1 cellular context compared by ENCODE assay signal in the genomic region with DNA sequence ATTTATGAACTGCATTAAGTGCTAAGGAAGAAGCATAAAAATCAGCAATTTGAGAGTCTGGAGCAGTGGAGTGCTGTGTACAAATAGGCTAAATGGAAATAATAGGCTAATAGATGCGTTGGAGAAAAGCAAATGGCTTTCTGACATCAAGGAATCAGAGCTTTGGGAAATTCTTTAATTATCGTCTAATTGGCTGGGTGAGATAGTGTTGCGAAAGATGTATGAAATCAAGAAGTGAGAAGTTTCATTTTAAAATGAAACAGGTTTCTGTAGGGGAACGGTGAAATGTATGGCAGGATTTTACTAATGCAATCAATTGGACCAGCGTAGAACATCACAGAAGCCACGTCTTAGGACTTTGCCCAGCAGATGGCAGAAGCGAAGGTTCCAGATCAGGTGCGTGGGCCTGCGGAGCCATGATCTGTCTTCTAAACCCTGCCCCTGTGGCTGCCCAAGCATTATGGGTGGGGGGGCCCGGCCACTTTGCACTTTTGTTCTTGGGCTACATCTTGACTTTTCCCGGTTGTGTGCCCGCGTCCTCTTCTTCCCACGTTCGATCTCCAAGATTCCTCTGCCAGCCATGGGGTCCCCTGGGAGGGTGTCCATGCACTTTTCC.
TF ChIP-seq lines count a peak whose summit lies in the region.

No MANE protein-coding gene starts in this region.

TF ChIP-seq in H1, 55 proteins besides CTCF, POLR2A, EP300 and RAD21 (continued from another document):
- no peak for TF ChIP-seq CEBPB (IDR thresholded peaks at IDR 0.05; ENCODE audit: low read depth, low read length)
